ENCODE assay signal across 1 cellular context in genomic region chr14:54493293-54493692, GRCh38.
TF ChIP-seq lines count a peak whose summit lies in the region.

No MANE protein-coding gene starts in this region.

TF ChIP-seq in H1, 55 proteins besides CTCF, POLR2A, EP300 and RAD21:
- TF ChIP-seq BRCA1 (IDR thresholded peaks at IDR 0.05; ENCODE audit: low read depth, low read length), result no peak
- peak; percentile 82 for TF ChIP-seq RFX5 (IDR thresholded peaks at IDR 0.05; ENCODE audit: borderline replicate concordance, low read depth, low read length)
- peak; percentile 62; the same call in 1 of the 2 replicates for TF ChIP-seq YY1 (IDR thresholded peaks at IDR 0.05; ENCODE audit: low read depth, low read length)
